8 cellular contexts compared by ENCODE assay signal in genomic region chr3:127697531-127698240, GRCh38. TPM values are rescaled to one million over a fixed set of nuclear protein-coding genes. Genes with fewer than 3 reads are reported as not detected.
DNase-seq lines count a peak whose midpoint lies in the region; ATAC-seq and TF ChIP-seq lines count a peak whose summit lies in the region.

No MANE protein-coding gene starts in this region.

- H3K36me3 Mint-ChIP-seq in activated T-helper 17 cell treated with anti-CD3 and anti-CD28 coated beads, Interleukin-2, amount 50 U/mL, for 72 hours (ENCODE audit: low read depth), result no peaks in the 10 kb centered on the region
- H3K36me3 Mint-ChIP-seq in neural progenitor cell, result no peaks in the 10 kb centered on the region

- H3K4me3 ChIP-seq in foreskin fibroblast (ENCODE audit: low read depth in 1 of 2, low read length in 2 of 2) (no peak overlapping the region), neural progenitor cell (no peak overlapping the region)

- H3K27me3 ChIP-seq in neural progenitor cell, result no peaks in the 10 kb centered on the region

- H3K4me1 ChIP-seq in neural progenitor cell, result peaks cover 6% of the 10 kb centered on the region

- no peaks in the 10 kb centered on the region for H3K79me2 ChIP-seq in neural progenitor cell (ENCODE audit: low read depth)

- no peaks in the 10 kb centered on the region for H3K4me1 Mint-ChIP-seq in activated T-helper 17 cell treated with anti-CD3 and anti-CD28 coated beads, Interleukin-2, amount 50 U/mL, for 72 hours
- H3K4me1 Mint-ChIP-seq in neural progenitor cell, result peaks cover 18% of the 10 kb centered on the region

- no peaks in the 10 kb centered on the region for H3K27me3 Mint-ChIP-seq in activated T-helper 17 cell treated with anti-CD3 and anti-CD28 coated beads, Interleukin-2, amount 50 U/mL, for 72 hours
- peaks cover 11% of the 10 kb centered on the region for H3K27me3 Mint-ChIP-seq in neural progenitor cell (ENCODE audit: insufficient read depth, low read depth)

- TF ChIP-seq CTCF in foreskin fibroblast (IDR thresholded peaks at IDR 0.05; ENCODE audit: low read depth, low read length) (no peak), neural progenitor cell (IDR thresholded peaks at IDR 0.05) (no peak)

- H3K27ac Mint-ChIP-seq in activated T-helper 17 cell treated with anti-CD3 and anti-CD28 coated beads, Interleukin-2, amount 50 U/mL, for 72 hours, result no peak overlapping the region
- H3K27ac Mint-ChIP-seq in neural progenitor cell, result peak overlapping the region; percentile 96

- DNase-seq in AG08395 (ENCODE audit: low spot score) (peak; percentile 71), NOMO-1 (lab: John Stamatoyannopoulos, UW; ENCODE audit: unreplicated experiment in 2 of 2) (peak; percentile 64 to 84), foreskin fibroblast (peak; percentile 75 to 90), neural progenitor cell (ENCODE audit: low spot score) (peak; percentile 80), ureter (ENCODE audit: low spot score) (peak; percentile 81)

- H2AFZ ChIP-seq in neural progenitor cell (replicated peaks), result peak overlapping the region; percentile 46

- H3F3A ChIP-seq in neural progenitor cell (ENCODE audit: low read depth), result no peaks in the 10 kb centered on the region

- no peak overlapping the region for H3K9ac ChIP-seq in neural progenitor cell

- H3K4me3 Mint-ChIP-seq in activated T-helper 17 cell treated with anti-CD3 and anti-CD28 coated beads, Interleukin-2, amount 50 U/mL, for 72 hours, result no peak overlapping the region
- peak overlapping the region; percentile 60 for H3K4me3 Mint-ChIP-seq in neural progenitor cell

- no peaks in the 10 kb centered on the region for H3K36me3 ChIP-seq in neural progenitor cell

- no peak overlapping the region for H3K27ac ChIP-seq in neural progenitor cell

- no peaks in the 10 kb centered on the region for H4K20me1 ChIP-seq in neural progenitor cell (ENCODE audit: low read depth)

- H3K4me2 ChIP-seq in neural progenitor cell, result peak overlapping the region; percentile 12

- H3K9me3 ChIP-seq in neural progenitor cell (ENCODE audit: low read depth), result no peaks in the 10 kb centered on the region

- no peaks in the 10 kb centered on the region for H3K9me3 Mint-ChIP-seq in activated T-helper 17 cell treated with anti-CD3 and anti-CD28 coated beads, Interleukin-2, amount 50 U/mL, for 72 hours
- no peaks in the 10 kb centered on the region for H3K9me3 Mint-ChIP-seq in neural progenitor cell

- ATAC-seq in GM18867 (IDR thresholded peaks at IDR 0.05; ENCODE audit: unreplicated experiment), result peak; percentile 71
- peak; percentile 64 for ATAC-seq in HG03442 (IDR thresholded peaks at IDR 0.05; ENCODE audit: unreplicated experiment)
- peak; percentile 82 for ATAC-seq in activated T-helper 17 cell treated with anti-CD3 and anti-CD28 coated beads, Interleukin-2, amount 50 U/mL, for 72 hours (replicated peaks)

RNA-seq across cellular contexts. Expression of gene ABTB1, which starts 24.9 kb away (rescaled TPM):
- 10 to 100 TPM; 16.1 to 23.6 TPM for total RNA-seq in activated T-helper 17 cell treated with anti-CD3 and anti-CD28 coated beads, Interleukin-2, amount 50 U/mL, for 72 hours
- 2.4 and 4.9 TPM in 2 replicates for total RNA-seq in neural progenitor cell (ENCODE audit: low replicate concordance)
- total RNA-seq in ureter, result 20.7 TPM
